Comparison of ENCODE assay signal across 8 cellular contexts in genomic region chr10:133559216-133559615, GRCh38. TPM values are rescaled to one million over a fixed set of nuclear protein-coding genes. Genes with fewer than 3 reads are reported as not detected.
"Had no signal": no experiment of that assay in that cellular context is flagged by ENCODE, and none has a peak within 500 bp of the region (broad histone marks: within the 10 kb centered on the region; RNA-seq: fewer than 3 reads in every experiment).

No MANE protein-coding gene starts in this region.

- H3K4me3 ChIP-seq: GM23248, HAP-1 had no signal

- H3K9me3 Mint-ChIP-seq: HFFc6 had no signal

- H3K27ac Mint-ChIP-seq: HFFc6 had no signal

- DNase-seq: GM23248, GOT3, H7, HFFc6, IMR-90 had no signal

- H3K4me3 Mint-ChIP-seq: HFFc6 had no signal

- H3K27ac ChIP-seq: GM23248 had no signal

- H3K4me1 ChIP-seq: HAP-1 had no signal

- H3K36me3 ChIP-seq: HAP-1 had no signal

- H3K9me3 ChIP-seq: HAP-1 had no signal

RNA-seq across cellular contexts. Expression of gene SYCE1, which starts 6.2 kb away (rescaled TPM):
- total RNA-seq: GM23248, H4, H7, HFFc6, HT-29, IMR-90 had no signal

RNA-seq across cellular contexts. Expression of gene CYP2E1, which starts 32.1 kb away (rescaled TPM):
- total RNA-seq: GM23248, HT-29 had no signal
